In the genomic region with DNA sequence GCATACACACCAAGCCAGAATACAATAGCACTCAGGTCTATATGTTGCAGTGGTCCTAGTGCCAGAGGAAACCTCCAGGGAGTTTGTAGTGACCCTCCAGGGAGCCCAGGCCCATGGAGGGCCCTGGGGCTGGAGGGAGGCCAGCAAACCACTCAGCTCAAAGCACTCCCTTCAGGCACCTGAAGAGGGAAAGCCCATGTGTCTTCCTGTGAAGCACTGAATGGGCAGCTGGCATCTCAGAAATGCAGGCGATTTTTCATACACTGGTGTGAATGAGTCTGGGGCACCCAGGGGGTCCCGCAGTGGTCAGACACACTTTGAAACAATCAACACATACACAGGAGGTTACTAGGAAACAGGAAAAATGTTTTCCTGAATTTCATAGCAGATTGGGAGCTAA, we compare ENCODE assay signal across 17 cellular contexts. TPM values are rescaled to one million over a fixed set of nuclear protein-coding genes. Genes with fewer than 3 reads are reported as not detected.
DNase-seq lines count a peak whose midpoint lies in the region; ATAC-seq and TF ChIP-seq lines count a peak whose summit lies in the region.
"Had no signal": no experiment of that assay in that cellular context is flagged by ENCODE, and none has a peak within 500 bp of the region (broad histone marks: within the 10 kb centered on the region; RNA-seq: fewer than 3 reads in every experiment).

No MANE protein-coding gene starts in this region.

- no peak overlapping the region for H3K23ac ChIP-seq in H9 (ENCODE audit: insufficient read length, low read depth, low read length)

- DNase-seq in BE2C (peak; percentile 36), H9 (peak; percentile 45), NCI-H69 (lab: John Stamatoyannopoulos, UW) (peak; percentile 53), kidney tubule cell (ENCODE audit: low spot score) (peak; percentile 78), mucosa of descending colon (no peak), body of pancreas (no peak)
- DNase-seq: kidney; NK-92 treated with Interleukin-12 subunit alpha and Interleukin-12 subunit beta, amount 100 ng/mL, for 24 hours; substantia nigra had no signal

- H3K56ac ChIP-seq in H9 (ENCODE audit: insufficient read length, low read depth, low read length): no peak overlapping the region

- H3K27me3 ChIP-seq in BE2C: no peaks in the 10 kb centered on the region
- H3K27me3 ChIP-seq in H9 (ENCODE audit: insufficient read depth, low read length): no peaks in the 10 kb centered on the region
- H3K27me3 ChIP-seq in body of pancreas: no peaks in the 10 kb centered on the region

- H2BK5ac ChIP-seq in H9 (ENCODE audit: insufficient read length, low read length): no peak overlapping the region

- no peak overlapping the region for H4K5ac ChIP-seq in H9 (ENCODE audit: insufficient read length, low read depth, low read length)

- H3K36me3 ChIP-seq in BE2C (no peaks in the 10 kb centered on the region), mucosa of descending colon (ENCODE audit: low read depth) (no peaks in the 10 kb centered on the region), body of pancreas (replicated peaks in 1 of 2; ENCODE audit: insufficient read depth in 1 of 2, low read depth in 2 of 2) (no peaks in the 10 kb centered on the region)

- no peak overlapping the region for H3K27ac Mint-ChIP-seq in H9
- H3K27ac Mint-ChIP-seq: B cell; progenitor cell of endocrine pancreas; T-helper 2 cell treated with Interferon-gamma antibody and Interleukin-4, amounts not matched to agents 5 μg/mL and 100 μg/mL, for 36 hours had no signal

- H3K4me3 ChIP-seq in BE2C (ENCODE audit: low read depth, low read length): no peak overlapping the region
- H3K4me3 ChIP-seq in mucosa of descending colon: no peak overlapping the region
- H3K4me3 ChIP-seq in body of pancreas: no peak overlapping the region

- H3K36me3 Mint-ChIP-seq in H9 (ENCODE audit: insufficient read depth in 1 of 3, low read depth in 3 of 3): no peaks in the 10 kb centered on the region; a peak in 1 of 7 replicates

- H3K4me3 Mint-ChIP-seq in H9: no peak overlapping the region
- H3K4me3 Mint-ChIP-seq: B cell; T-helper 2 cell treated with Interferon-gamma antibody and Interleukin-4, amounts not matched to agents 5 μg/mL and 100 μg/mL, for 36 hours had no signal

- no peaks in the 10 kb centered on the region for H4K20me1 ChIP-seq in H9 (ENCODE audit: control insufficient read depth, insufficient read depth, insufficient read length)

- no CpG with 5 or more reads among the region's 2 CpGs for WGBS in H9 (ENCODE audit: extremely low coverage, insufficient read length, low lambda C conversion rate)
- WGBS in body of pancreas, 2 donors: 55 to 64% methylated on average over 2 of the region's 2 CpGs

- no peaks in the 10 kb centered on the region for H3K23me2 ChIP-seq in H9 (ENCODE audit: insufficient read length, low read depth, low read length, poor library complexity, severe bottlenecking)

- no peaks in the 10 kb centered on the region for H3K79me2 ChIP-seq in H9 (ENCODE audit: insufficient read depth, low read length)

- H3K4me1 ChIP-seq in BE2C (no peaks in the 10 kb centered on the region), H9 (ENCODE audit: insufficient read depth, low read length) (no peaks in the 10 kb centered on the region), mucosa of descending colon (ENCODE audit: low read depth) (no peaks in the 10 kb centered on the region), body of pancreas (no peaks in the 10 kb centered on the region)

- H2AK5ac ChIP-seq in H9 (ENCODE audit: insufficient read length, low read length): no peak overlapping the region

- no peak overlapping the region for H2BK20ac ChIP-seq in H9 (ENCODE audit: low read depth, low read length, poor library complexity, severe bottlenecking)

- H2BK120ac ChIP-seq in H9 (ENCODE audit: low read depth, low read length, poor library complexity, severe bottlenecking): no peak overlapping the region

- no peaks in the 10 kb centered on the region; the same call in 1 of the 2 replicates for H3K27me3 Mint-ChIP-seq in H9 (ENCODE audit: low read depth)
- H3K27me3 Mint-ChIP-seq: progenitor cell of endocrine pancreas had no signal

- TF ChIP-seq CTCF in BE2C (IDR thresholded peaks at IDR 0.05; ENCODE audit: low read depth, low read length) (no peak), H9 (conservative IDR thresholded peaks at IDR 0.05) (no peak), mucosa of descending colon (IDR thresholded peaks at IDR 0.05) (no peak), body of pancreas (IDR thresholded peaks at IDR 0.05) (no peak)

- ATAC-seq in HG02884 (IDR thresholded peaks at IDR 0.05; ENCODE audit: unreplicated experiment) (no peak), mucosa of descending colon (no peak), HG02642 (IDR thresholded peaks at IDR 0.05; ENCODE audit: poor library complexity, unreplicated experiment) (no peak), body of pancreas (no peak)
- ATAC-seq: HepG2 had no signal

- H3K79me1 ChIP-seq in H9 (ENCODE audit: insufficient read depth, low read depth, low read length, poor library complexity, severe bottlenecking): no peaks in the 10 kb centered on the region

- no peak overlapping the region for H3K9ac ChIP-seq in H9 (ENCODE audit: extremely low read depth, insufficient read length, low read length)

- H3K9me3 Mint-ChIP-seq in H9: peaks cover 0 to 5% of the 10 kb centered on the region in 2 experiments; a peak in 2 of 5 replicates
- H3K9me3 Mint-ChIP-seq: T-helper 2 cell treated with Interferon-gamma antibody and Interleukin-4, amounts not matched to agents 5 μg/mL and 100 μg/mL, for 36 hours had no signal

- H4K8ac ChIP-seq in H9 (replicated peaks; ENCODE audit: insufficient read length, low read depth, low read length): no peak overlapping the region

- H3K4ac ChIP-seq in H9 (ENCODE audit: low read depth, low read length): no peak overlapping the region

- no peak overlapping the region for H2BK12ac ChIP-seq in H9 (ENCODE audit: insufficient read length, low read depth, low read length)

- H2BK15ac ChIP-seq in H9 (ENCODE audit: low read depth, low read length): no peak overlapping the region

- H3T11ph ChIP-seq in H9 (ENCODE audit: low read length): no peak overlapping the region

- no peaks in the 10 kb centered on the region for H3K4me1 Mint-ChIP-seq in H9

- no peak overlapping the region for H3K4me2 ChIP-seq in H9 (ENCODE audit: insufficient read depth, insufficient read length, low read length)

- H3K18ac ChIP-seq in H9 (ENCODE audit: insufficient read length, low read depth, low read length): no peak overlapping the region

- H2AFZ ChIP-seq in H9 (ENCODE audit: low read length): no peak overlapping the region

- no peak overlapping the region for H3K27ac ChIP-seq in H9 (ENCODE audit: insufficient read length, low read depth, low read length)
- no peak overlapping the region for H3K27ac ChIP-seq in body of pancreas

- TF ChIP-seq POLR2A in body of pancreas (IDR thresholded peaks at IDR 0.05): no peak

- no peak overlapping the region for H3K14ac ChIP-seq in H9 (ENCODE audit: insufficient read depth, low read length)

- H3K9me3 ChIP-seq in BE2C: no peaks in the 10 kb centered on the region
- no peaks in the 10 kb centered on the region for H3K9me3 ChIP-seq in H9 (ENCODE audit: control insufficient read depth, low read depth, low read length)
- no peaks in the 10 kb centered on the region for H3K9me3 ChIP-seq in mucosa of descending colon
- H3K9me3 ChIP-seq in body of pancreas: no peaks in the 10 kb centered on the region

- intact Hi-C loops in mucosa of descending colon (cut with DNase I, micrococcal nuclease): no loop called here
- intact Hi-C loops in body of pancreas (cut with DNase I): no loop called here

- H4K91ac ChIP-seq in H9 (ENCODE audit: insufficient read length, low read depth, low read length): no peak overlapping the region

RNA-seq across cellular contexts. Expression of gene TBC1D26, which starts 12.8 kb away (rescaled TPM):
- polyA plus RNA-seq in BE2C (2012; ENCODE audit: insufficient read depth, insufficient read length, low read depth): not detected
- total RNA-seq in H9 (2021): 0.77 and 0.83 TPM in 2 replicates
- under 1 TPM in 1 of 3 donors, not detected in 2; 0.16 TPM for total RNA-seq in mucosa of descending colon
- total RNA-seq in body of pancreas: not detected
- total RNA-seq: B cell, epithelial cell of proximal tubule, glomerular endothelial cell, HepG2, kidney had no signal

RNA-seq across cellular contexts. Expression of gene ZNF286A, which starts 45.3 kb away (rescaled TPM):
- polyA plus RNA-seq in BE2C (2012; ENCODE audit: insufficient read depth, insufficient read length, low read depth): 4.2 TPM
- 101 and 109 TPM in 2 replicates for total RNA-seq in H9 (2021)
- total RNA-seq in mucosa of descending colon: 10 to 100 TPM in 2 of 3 donors, 1 to 10 TPM in 1; 6.0 to 21.6 (median 10.2) TPM
- total RNA-seq in body of pancreas: 10 to 100 TPM in 1 of 2 donors, 1 to 10 TPM in 1; 4.7 to 14.5 TPM

Comparison
In these comparisons a context has a peak if more than half of its experiments do, and no peak if none do; other contexts are left out.
1. DNase-seq: peak in BE2C (single experiment), H9 (single experiment), NCI-H69 (single experiment) and kidney tubule cell (single experiment); none in mucosa of descending colon (0 of 3) and body of pancreas (0 of 4).